Comparison of ENCODE assay signal across 8 cellular contexts in the genomic region with DNA sequence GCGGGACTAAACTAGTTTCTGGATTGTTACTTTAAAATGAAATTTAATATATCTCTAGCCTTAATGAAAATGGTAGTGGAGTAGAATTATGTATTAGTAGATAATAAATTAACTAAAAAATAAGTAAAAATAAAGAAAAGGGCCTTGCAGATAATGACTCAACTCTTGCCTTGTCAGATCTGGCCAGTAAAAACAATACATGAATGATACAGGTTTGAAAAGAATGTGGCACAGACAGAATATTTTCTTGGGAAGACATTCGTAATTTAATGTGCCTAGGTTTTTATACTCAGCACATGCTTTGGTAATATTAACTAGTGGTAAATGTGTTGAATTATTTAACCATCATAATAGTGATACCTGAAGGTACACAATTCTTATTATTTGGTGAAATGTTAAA. TPM values are rescaled to one million over a fixed set of nuclear protein-coding genes. Genes with fewer than 3 reads are reported as not detected.
DNase-seq lines count a peak whose midpoint lies in the region; ATAC-seq, FAIRE-seq and TF ChIP-seq lines count a peak whose summit lies in the region.

No MANE protein-coding gene starts in this region.

- no peak for TF ChIP-seq EP300 in HepG2 (IDR thresholded peaks at IDR 0.05; ENCODE audit: low read depth in 2 of 2, low read length in 2 of 2)
- no peak for TF ChIP-seq EP300 in HepG2 (CRISPR knock-in tag; IDR thresholded peaks at IDR 0.05; ENCODE audit: borderline replicate concordance)

- POLR2A ChIA-PET in HepG2 (lab: Yijun Ruan, JAX): interaction anchor here (1.3 to 1.9 kb wide), 2 partner anchors 10 to 136 kb away, joined by 10 to 29 read pairs; no protein-coding TSS in a partner anchor

- intact Hi-C loops in HepG2 (cut with micrococcal nuclease; ENCODE audit: unreplicated experiment): loop anchor here (1.0 kb wide), 2 partner anchors 8 to 136 kb away; no protein-coding TSS in a partner anchor

- H3K36me3 ChIP-seq in HUES64 (ENCODE audit: insufficient read depth, low read length) (peaks cover 4% of the 10 kb centered on the region; the same call in 1 of the 2 replicates), HepG2 (replicated peaks in 1 of 2; ENCODE audit: control insufficient read depth in 1 of 2, insufficient read depth in 2 of 2, low read length in 2 of 2) (no peaks in the 10 kb centered on the region)

- in situ Hi-C loops in HepG2 (cut with HindIII; ENCODE audit: extremely low pct_ligation_motif_present, low pct_unique_long_range_greater_than_20kb): no loop called here

- FAIRE-seq in HepG2 (lab: Jason Lieb, UNC): no peak

- H3K4me1 ChIP-seq in HUES64 (ENCODE audit: insufficient read depth, low read length) (peaks cover 77% of the 10 kb centered on the region), HepG2 (ENCODE audit: insufficient read depth, low read length) (peaks cover 10% of the 10 kb centered on the region)

- no peak for ATAC-seq in HepG2
- no peak for ATAC-seq in GM21717 (IDR thresholded peaks at IDR 0.05; ENCODE audit: unreplicated experiment)

- peak; percentile 41 for DNase-seq in astrocyte of the hippocampus (ENCODE audit: low read depth, low spot score)
- DNase-seq in HepG2 (ENCODE audit: low spot score): no peak
- no peak for DNase-seq in DMS79 (lab: John Stamatoyannopoulos, UW)
- DNase-seq in foreskin melanocyte: no peak
- DNase-seq in activated gamma-delta T cell treated with Interleukin-2 at 50 U/mL for 16 hours: no peak

- TF ChIP-seq CTCF in 22Rv1 (IDR thresholded peaks at IDR 0.05) (no peak), HepG2 (CRISPR knock-in tag; IDR thresholded peaks at IDR 0.05) (no peak)

- no peaks in the 10 kb centered on the region for H3K27me3 ChIP-seq in HUES64 (ENCODE audit: insufficient read depth, low read length)
- no peaks in the 10 kb centered on the region for H3K27me3 ChIP-seq in HepG2 (ENCODE audit: control insufficient read depth in 1 of 2, insufficient read depth in 2 of 2, low read length in 2 of 2)

- H3K27ac ChIP-seq in 22Rv1 (peak overlapping the region; percentile 40), HUES64 (ENCODE audit: low read depth, low read length) (no peak overlapping the region), HepG2 (ENCODE audit: extremely low read length, insufficient read depth, low read length) (peak overlapping the region; percentile 49)

- WGBS in HUES64: 94% methylated on average over 1 of the region's 2 CpGs
- WGBS in HepG2 (ENCODE audit: low lambda C conversion rate): 67% methylated on average over 2 of the region's 2 CpGs

- H2AFZ ChIP-seq in HepG2 (ENCODE audit: low read length): no peak overlapping the region

- H3K9me3 ChIP-seq in HUES64 (ENCODE audit: insufficient read depth, low read depth, low read length): no peaks in the 10 kb centered on the region
- H3K9me3 ChIP-seq in HepG2 (ENCODE audit: low read length): no peaks in the 10 kb centered on the region

- H4K20me1 ChIP-seq in HepG2 (ENCODE audit: insufficient read depth, low read length): no peaks in the 10 kb centered on the region

- no peak for TF ChIP-seq RAD21 in HepG2 (CRISPR knock-in tag; IDR thresholded peaks at IDR 0.05)

- no peak overlapping the region for H3K9ac ChIP-seq in HUES64 (ENCODE audit: low read depth, low read length)
- no peak overlapping the region for H3K9ac ChIP-seq in HepG2 (ENCODE audit: insufficient read depth, low read depth, low read length)

- peaks cover 5% of the 10 kb centered on the region for H3K79me2 ChIP-seq in HepG2 (ENCODE audit: insufficient read depth, low read length)

- BruUV-seq in HepG2 (replicated peaks; lab: Mats Ljungman, UMichigan): no TSS peak

- peak overlapping the region; percentile 8; the same call in 1 of the 2 replicates for H3K4me3 ChIP-seq in HUES64 (ENCODE audit: low read length)
- H3K4me3 ChIP-seq in HepG2 (replicated peaks in 1 of 3; ENCODE audit: insufficient read depth in 1 of 3, low read depth in 2 of 3, low read length in 3 of 3): no peak overlapping the region

- CTCF ChIA-PET in HepG2 (lab: Yijun Ruan, JAX; ENCODE audit: low intra/inter-chr PET ratio, low total read pairs): no interaction called here

- no peak for TF ChIP-seq POLR2A in HepG2 (IDR thresholded peaks at IDR 0.05; ENCODE audit: insufficient read depth in 1 of 2, low read depth in 2 of 2, low read length in 2 of 2)

- 0 out of 2 replicates have a peak overlapping the region, but pooled peaks have one; percentile 23 for H3K4me2 ChIP-seq in HepG2 (ENCODE audit: low read depth, low read length)

TF ChIP-seq in HepG2, 621 proteins besides CTCF, POLR2A, EP300 and RAD21:
- TF ChIP-seq ZIK1 (CRISPR knock-in tag; IDR thresholded peaks at IDR 0.05; ENCODE audit: borderline replicate concordance, low read depth): no peak

RNA-seq across cellular contexts. Expression of a gene that starts 28.3 kb away (rescaled TPM):
- 45.3 TPM for polyA plus RNA-seq in HUES64 (2013, experiment 1 of 2)
- polyA plus RNA-seq in HUES64 (2013, experiment 2 of 2): 55.5 TPM
- total RNA-seq in HepG2 (2016; rRNA removed; fragmentation: Illumina TruSeq; extraction: Trizol): 11.8 and 15.2 TPM in 2 replicates
- total RNA-seq in HepG2 (2016; cell fraction: cytosol; rRNA removed; fragmentation: Illumina TruSeq; extraction: Trizol; ENCODE audit: low read depth): 13.2 and 15.0 TPM in 2 replicates
- total RNA-seq in HepG2 (2016; cell fraction: insoluble cytoplasmic fraction; rRNA removed; fragmentation: Illumina TruSeq; extraction: Trizol): 7.3 and 14.4 TPM in 2 replicates
- total RNA-seq in HepG2 (2016; cell fraction: membrane; rRNA removed; fragmentation: Illumina TruSeq; extraction: Trizol): 15.8 and 17.6 TPM in 2 replicates
- 12.9 and 14.6 TPM in 2 replicates for total RNA-seq in HepG2 (2016; cell fraction: nucleus; rRNA removed; fragmentation: Illumina TruSeq; extraction: Trizol)
- 1.5 and 1.8 TPM in 2 replicates for polyA plus RNA-seq in HepG2 (2011; rRNA removed)
- 0.78 and 0.96 TPM in 2 replicates for polyA plus RNA-seq in HepG2 (2011; cell fraction: cytosol; rRNA removed)
- polyA plus RNA-seq in HepG2 (2011; cell fraction: nucleus; rRNA removed): 1.6 and 1.9 TPM in 2 replicates
- 1.4 and 4.3 TPM in 2 replicates for polyA plus RNA-seq in HepG2 (2012)
- polyA plus RNA-seq in HepG2 (2016; cell fraction: cytosol; fragmentation: Illumina TruSeq; extraction: Trizol; ENCODE audit: low read depth): 0.19 and 0.22 TPM in 2 replicates
- polyA plus RNA-seq in HepG2 (2016; cell fraction: insoluble cytoplasmic fraction; fragmentation: Illumina TruSeq; extraction: Trizol; ENCODE audit: low read depth): 5.7 and 6.5 TPM in 2 replicates
- polyA plus RNA-seq in HepG2 (2016; cell fraction: membrane; fragmentation: Illumina TruSeq; extraction: Trizol; ENCODE audit: low read depth): 0.56 and 0.68 TPM in 2 replicates
- polyA plus RNA-seq in HepG2 (2016; cell fraction: nucleus; fragmentation: Illumina TruSeq; extraction: Trizol; ENCODE audit: insufficient read depth, low read depth): 3.9 and 4.7 TPM in 2 replicates
- polyA minus RNA-seq in HepG2 (2011; rRNA and poly(A)+ RNA removed; ENCODE audit: low replicate concordance): 12.7 and 41.4 TPM in 2 replicates
- polyA minus RNA-seq in HepG2 (2011; cell fraction: cytosol; rRNA and poly(A)+ RNA removed): 4.7 TPM in 2 replicates
- polyA minus RNA-seq in HepG2 (2011; cell fraction: nucleus; rRNA and poly(A)+ RNA removed): 15.3 and 17.4 TPM in 2 replicates
